7 cellular contexts compared by ENCODE assay signal in genomic region chr10:118856106-118856505, GRCh38.
"Had no signal": no experiment of that assay in that cellular context is flagged by ENCODE, and none has a peak within 500 bp of the region (broad histone marks: within the 10 kb centered on the region; RNA-seq: fewer than 3 reads in every experiment).

No MANE protein-coding gene starts in this region.

- H3K27ac ChIP-seq: GM23248 had no signal

- H2AFZ ChIP-seq: GM23248 had no signal

- H3K36me3 ChIP-seq: HAP-1 had no signal

- H3K9me3 ChIP-seq: HAP-1 had no signal

- ATAC-seq: HCT116 had no signal

- H3K4me1 ChIP-seq: HAP-1 had no signal

- DNase-seq: GM23248, GOT3, H7, HFFc6, IMR-90 had no signal

- H3K9ac ChIP-seq: GM23248 had no signal

- H3K4me3 ChIP-seq: GM23248, HAP-1 had no signal
